In the genomic region with DNA sequence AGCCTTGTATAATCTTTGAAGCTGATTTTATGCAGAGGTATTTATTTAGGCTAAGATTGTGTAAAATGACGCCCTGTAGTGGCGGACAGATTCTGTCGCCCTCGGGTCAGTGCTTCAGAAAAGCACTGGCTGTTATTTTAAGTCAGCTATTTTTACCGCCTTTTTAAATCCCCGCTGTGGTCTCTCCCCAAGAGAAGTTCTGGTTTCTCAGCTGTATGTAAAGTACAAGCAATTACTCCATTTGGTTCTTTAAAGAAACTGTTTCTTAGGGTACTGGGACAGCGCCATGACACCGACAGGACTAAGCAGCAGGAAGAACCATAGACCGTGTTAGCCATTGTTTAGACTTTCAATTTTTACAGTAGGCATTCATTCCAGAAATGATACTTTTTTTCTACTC, we compare ENCODE assay signal across 20 cellular contexts.
DNase-seq lines count a peak whose midpoint lies in the region; ATAC-seq and TF ChIP-seq lines count a peak whose summit lies in the region.
"Had no signal": no experiment of that assay in that cellular context is flagged by ENCODE, and none has a peak within 500 bp of the region (broad histone marks: within the 10 kb centered on the region; RNA-seq: fewer than 3 reads in every experiment).

No MANE protein-coding gene starts in this region.

- intact Hi-C loops in Right ventricle myocardium inferior (cut with DNase I): no loop called here
- intact Hi-C loops in esophagus muscularis mucosa (cut with DNase I): no loop called here

- peak; percentile 35 for ATAC-seq in Right ventricle myocardium inferior
- ATAC-seq in GM18858 (IDR thresholded peaks at IDR 0.05; ENCODE audit: unreplicated experiment): no peak
- ATAC-seq: Panc1, T-helper 17 cell had no signal

- no peaks in the 10 kb centered on the region for H3K27me3 ChIP-seq in right atrium auricular region
- H3K27me3 ChIP-seq in Karpas-422 (ENCODE audit: low read length): no peaks in the 10 kb centered on the region
- H3K27me3 ChIP-seq in cardiac muscle cell: no peaks in the 10 kb centered on the region
- no peaks in the 10 kb centered on the region for H3K27me3 ChIP-seq in esophagus muscularis mucosa

- TF ChIP-seq CTCF in right atrium auricular region (IDR thresholded peaks at IDR 0.05) (no peak), cardiac muscle cell (IDR thresholded peaks at IDR 0.05; ENCODE audit: low read depth, low read length) (no peak), esophagus muscularis mucosa (IDR thresholded peaks at IDR 0.05) (no peak)

- H3K9ac ChIP-seq in Karpas-422 (ENCODE audit: low read length): peak overlapping the region; percentile 14; the same call in 1 of the 2 replicates

- H3K4me1 ChIP-seq in right atrium auricular region (peaks cover 0 to 7% of the 10 kb centered on the region in 2 donors), Karpas-422 (ENCODE audit: low read length) (peaks cover 80% of the 10 kb centered on the region), cardiac muscle cell (ENCODE audit: low read depth) (peaks cover 31% of the 10 kb centered on the region), esophagus muscularis mucosa (no peaks in the 10 kb centered on the region)
- H3K4me1 ChIP-seq: Caco-2 had no signal

- H3K9me2 ChIP-seq in Karpas-422 (replicated peaks; ENCODE audit: insufficient read depth, low read length): no peaks in the 10 kb centered on the region

- H3K4me2 ChIP-seq in Karpas-422 (ENCODE audit: low read depth, low read length, poor library complexity, severe bottlenecking): peak overlapping the region; percentile 62

- 88% methylated on average over 9 of the region's 9 CpGs for WGBS in esophagus muscularis mucosa

- TF ChIP-seq EP300 in esophagus muscularis mucosa (IDR thresholded peaks at IDR 0.05): no peak

- no peaks in the 10 kb centered on the region for H4K20me1 ChIP-seq in Karpas-422 (ENCODE audit: insufficient read depth, low read depth, low read length)

- H3K4me3 ChIP-seq in right atrium auricular region: no peak overlapping the region
- H3K4me3 ChIP-seq in Karpas-422 (ENCODE audit: low read length): peak overlapping the region; percentile 29
- H3K4me3 ChIP-seq in cardiac muscle cell: no peak overlapping the region
- H3K4me3 ChIP-seq in esophagus muscularis mucosa: no peak overlapping the region

- H3K9me3 ChIP-seq in right atrium auricular region (no peaks in the 10 kb centered on the region), Karpas-422 (ENCODE audit: low read length) (no peaks in the 10 kb centered on the region), cardiac muscle cell (ENCODE audit: low read depth) (no peaks in the 10 kb centered on the region), esophagus muscularis mucosa (no peaks in the 10 kb centered on the region)
- H3K9me3 ChIP-seq: Caco-2 had no signal

- DNase-seq in Right ventricle myocardium inferior (ENCODE audit: missing footprints) (no peak), right atrium auricular region (ENCODE audit: low spot score) (no peak), Karpas-422 (peak; percentile 92), cardiac muscle cell (ENCODE audit: low read depth in 1 of 2, low spot score in 1 of 2) (peak in 1 of 2 donors; percentile 38), COLO668 (lab: John Stamatoyannopoulos, UW; ENCODE audit: unreplicated experiment) (no peak), esophagus muscularis mucosa (ENCODE audit: extremely low spot score) (no peak)
- no peak for DNase-seq in activated effector memory CD4-positive, alpha-beta T cell treated with anti-CD3 and anti-CD28 coated beads, Interleukin-2, amount 50 U/mL, for 16 hours
- DNase-seq: 8988T, Caco-2, GOT3, KG1, NCI-H1105, NCI-H187, NCI-H446 treated with DMSO at 0.1 percent for 48 hours, NCI-H774, SHP77, T-helper 17 cell had no signal

- H2AFZ ChIP-seq in Karpas-422 (ENCODE audit: low read length): no peak overlapping the region

- peak overlapping the region in 1 of 2 donors; percentile 7 for H3K27ac ChIP-seq in right atrium auricular region
- H3K27ac ChIP-seq in Karpas-422 (ENCODE audit: low read length): peak overlapping the region; percentile 89
- H3K27ac ChIP-seq in cardiac muscle cell: peak overlapping the region; percentile 81
- no peak overlapping the region for H3K27ac ChIP-seq in esophagus muscularis mucosa (replicated peaks in 1 of 4)
- H3K27ac ChIP-seq: HL-60 had no signal

- TF ChIP-seq POLR2A in esophagus muscularis mucosa (IDR thresholded peaks at IDR 0.05; ENCODE audit: low read depth): no peak

- peaks cover 38% of the 10 kb centered on the region for H3K36me3 ChIP-seq in right atrium auricular region
- H3K36me3 ChIP-seq in Karpas-422 (ENCODE audit: insufficient read depth, low read length): peaks cover 67% of the 10 kb centered on the region
- peaks cover 14% of the 10 kb centered on the region for H3K36me3 ChIP-seq in cardiac muscle cell
- H3K36me3 ChIP-seq in esophagus muscularis mucosa: peaks cover 17 to 85% (median 56%) of the 10 kb centered on the region in 4 donors

- H3K79me2 ChIP-seq in Karpas-422 (ENCODE audit: low read length): peaks cover 56% of the 10 kb centered on the region

Comparison
In these comparisons a context has a peak if more than half of its experiments do, and no peak if none do; other contexts are left out.
1. H3K27ac ChIP-seq: peak in Karpas-422 (single experiment) and cardiac muscle cell (single experiment); none in esophagus muscularis mucosa (0 of 4).